18 cellular contexts compared by ENCODE assay signal in the genomic region with DNA sequence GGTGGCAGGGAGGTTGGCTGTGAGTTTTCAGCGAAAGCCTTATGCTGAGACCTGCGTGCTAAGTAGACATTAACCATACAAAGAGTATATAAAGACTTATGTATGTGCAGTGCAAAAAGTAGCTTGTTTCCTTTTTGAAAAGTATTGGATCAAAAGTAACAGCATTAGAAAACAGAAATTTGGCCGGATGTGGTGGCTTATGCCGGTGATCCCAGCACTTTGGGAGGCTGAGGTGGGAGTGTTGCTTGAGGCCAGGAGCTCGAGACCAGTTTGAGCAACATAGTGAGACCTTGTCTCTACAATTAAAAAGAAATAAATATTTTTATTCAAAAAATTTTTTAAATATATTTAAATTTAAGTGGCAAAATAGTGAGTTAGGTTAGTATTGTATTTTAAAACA. TPM values are rescaled to one million over a fixed set of nuclear protein-coding genes. Genes with fewer than 3 reads are reported as not detected.
DNase-seq lines count a peak whose midpoint lies in the region; TF ChIP-seq lines count a peak whose summit lies in the region.
"Had no signal": no experiment of that assay in that cellular context is flagged by ENCODE, and none has a peak within 500 bp of the region (broad histone marks: within the 10 kb centered on the region; RNA-seq: fewer than 3 reads in every experiment).

No MANE protein-coding gene starts in this region.

- H3K27ac ChIP-seq in BLaER1 treated with 17β-estradiol and CSF1 and Interleukin-3, amounts not matched to agents 10 nM and 100 nM, result no peak overlapping the region
- no peak overlapping the region for H3K27ac ChIP-seq in GM23248
- no peak overlapping the region for H3K27ac ChIP-seq in prostate gland

- H3K4me3 Mint-ChIP-seq in mesothelial cell of epicardium, result peak overlapping the region; percentile 30

- H3K79me2 ChIP-seq in GM23248 (ENCODE audit: insufficient read depth), result peaks cover 50% of the 10 kb centered on the region

- no peak overlapping the region for H3K27ac Mint-ChIP-seq in mesothelial cell of epicardium
- H3K27ac Mint-ChIP-seq: H9 had no signal

- TF ChIP-seq POLR2A in prostate gland (IDR thresholded peaks at IDR 0.05), result no peak

- H3K9me3 ChIP-seq in BLaER1 treated with 17β-estradiol and CSF1 and Interleukin-3, amounts not matched to agents 10 nM and 100 nM (replicated peaks in 1 of 11), result no peaks in the 10 kb centered on the region
- H3K9me3 ChIP-seq in GM23248 (ENCODE audit: low read depth), result no peaks in the 10 kb centered on the region
- H3K9me3 ChIP-seq in NT2/D1 (ENCODE audit: insufficient read depth, low read length), result no peaks in the 10 kb centered on the region
- no peaks in the 10 kb centered on the region for H3K9me3 ChIP-seq in prostate gland
- H3K9me3 ChIP-seq: MG63 had no signal

- peaks cover 0 to 5% (median 0%) of the 10 kb centered on the region in 11 experiments; a peak in 2 of 22 replicates for H4K20me1 ChIP-seq in BLaER1 treated with 17β-estradiol and CSF1 and Interleukin-3, amounts not matched to agents 10 nM and 100 nM
- no peaks in the 10 kb centered on the region for H4K20me1 ChIP-seq in GM23248 (ENCODE audit: insufficient read depth)

- intact Hi-C loops in prostate gland (cut with DNase I), result no loop called here

- peaks cover 14 to 61% (median 40%) of the 10 kb centered on the region in 11 experiments for H3K36me3 ChIP-seq in BLaER1 treated with 17β-estradiol and CSF1 and Interleukin-3, amounts not matched to agents 10 nM and 100 nM
- peaks cover 21% of the 10 kb centered on the region for H3K36me3 ChIP-seq in GM23248 (ENCODE audit: low read depth)
- H3K36me3 ChIP-seq in NT2/D1 (ENCODE audit: insufficient read depth, insufficient read length, low read length), result peaks cover 58% of the 10 kb centered on the region
- no peaks in the 10 kb centered on the region for H3K36me3 ChIP-seq in prostate gland

- no peak for TF ChIP-seq CTCF in mesothelial cell of epicardium (IDR thresholded peaks at IDR 0.05; ENCODE audit: unreplicated experiment)
- no peak for TF ChIP-seq CTCF in prostate gland (IDR thresholded peaks at IDR 0.05)

- in situ Hi-C loops in GM23248 (cut with MboI), result loop anchor here (25.0 kb wide), 1 partner anchor 311 kb away; no protein-coding TSS in a partner anchor

- H3K4me1 ChIP-seq in BLaER1 treated with 17β-estradiol and CSF1 and Interleukin-3, amounts not matched to agents 10 nM and 100 nM, result peaks cover 9 to 36% (median 27%) of the 10 kb centered on the region in 10 experiments
- peaks cover 22% of the 10 kb centered on the region for H3K4me1 ChIP-seq in GM23248 (ENCODE audit: insufficient read depth)
- H3K4me1 ChIP-seq in NT2/D1 (ENCODE audit: insufficient read depth, insufficient read length), result no peaks in the 10 kb centered on the region
- no peaks in the 10 kb centered on the region for H3K4me1 ChIP-seq in prostate gland (replicated peaks)

- no peak overlapping the region for H3K4me3 ChIP-seq in BLaER1 treated with 17β-estradiol and CSF1 and Interleukin-3, amounts not matched to agents 10 nM and 100 nM
- H3K4me3 ChIP-seq in GM23248, result no peak overlapping the region
- no peak overlapping the region for H3K4me3 ChIP-seq in NT2/D1 (ENCODE audit: insufficient read length, low read depth)
- no peak overlapping the region for H3K4me3 ChIP-seq in prostate gland
- H3K4me3 ChIP-seq: MG63 had no signal

- H3K36me3 Mint-ChIP-seq in mesothelial cell of epicardium, result peaks cover 16% of the 10 kb centered on the region

- no peaks in the 10 kb centered on the region for H3K9me3 Mint-ChIP-seq in mesothelial cell of epicardium
- H3K9me3 Mint-ChIP-seq: H9 had no signal

- H3K9me2 ChIP-seq in GM23248 (ENCODE audit: insufficient read depth), result no peaks in the 10 kb centered on the region

- WGBS in GM23248 (ENCODE audit: low coverage in 1 of 2, low lambda C conversion rate in 2 of 2, missing lambda C conversion rate in 2 of 2), 2 experiments, result 89 to 93% methylated on average over 5 of the region's 5 CpGs
- 96% methylated on average over 5 of the region's 5 CpGs for WGBS in prostate gland

- peak overlapping the region in 1 of 11 experiments; percentile 24; a peak in 3 of 22 replicates for H3K9ac ChIP-seq in BLaER1 treated with 17β-estradiol and CSF1 and Interleukin-3, amounts not matched to agents 10 nM and 100 nM
- H3K9ac ChIP-seq in GM23248, result no peak overlapping the region
- peak overlapping the region; percentile 18 for H3K9ac ChIP-seq in NT2/D1 (ENCODE audit: insufficient read length, low read depth)

- H3F3A ChIP-seq in GM23248 (ENCODE audit: insufficient read depth), result no peaks in the 10 kb centered on the region; the same call in 1 of the 2 replicates

- peak overlapping the region in 8 of 11 experiments; percentile 23 to 88 (median 82); a peak in 11 of 22 replicates for H3K4me2 ChIP-seq in BLaER1 treated with 17β-estradiol and CSF1 and Interleukin-3, amounts not matched to agents 10 nM and 100 nM
- peak overlapping the region; percentile 83 for H3K4me2 ChIP-seq in GM23248 (ENCODE audit: unreplicated experiment)

- no peaks in the 10 kb centered on the region for H3K27me3 ChIP-seq in BLaER1 treated with 17β-estradiol and CSF1 and Interleukin-3, amounts not matched to agents 10 nM and 100 nM
- H3K27me3 ChIP-seq in GM23248 (replicated peaks; ENCODE audit: insufficient read depth) (no peaks in the 10 kb centered on the region), NT2/D1 (ENCODE audit: insufficient read depth, insufficient read length) (no peaks in the 10 kb centered on the region), prostate gland (replicated peaks; ENCODE audit: insufficient read depth) (no peaks in the 10 kb centered on the region)
- H3K27me3 ChIP-seq: MG63 had no signal

- no peak overlapping the region for H2AFZ ChIP-seq in GM23248

- H3K4me1 Mint-ChIP-seq in mesothelial cell of epicardium, result peaks cover 24% of the 10 kb centered on the region

- H3K27me3 Mint-ChIP-seq in mesothelial cell of epicardium (ENCODE audit: low read depth), result no peaks in the 10 kb centered on the region

- DNase-seq in GM23248, result no peak
- DNase-seq in NT2/D1 (ENCODE audit: low read depth, low spot score), result no peak
- DNase-seq in mesothelial cell of epicardium (ENCODE audit: low spot score in 2 of 2, unreplicated experiment in 2 of 2), result no peak
- DNase-seq in occipital lobe (lab: John Stamatoyannopoulos, UW), result no peak
- no peak for DNase-seq in NOMO-1 treated with DMSO at 0.1 percent for 48 hours (lab: John Stamatoyannopoulos, UW; ENCODE audit: unreplicated experiment)
- no peak for DNase-seq in prostate gland (ENCODE audit: low spot score)
- no peak for DNase-seq in anterior cingulate cortex (lab: John Stamatoyannopoulos, UW)
- DNase-seq: C1 segment of cervical spinal cord, COR-L47, DMS153, H9, MG63, NCI-H1105, NCI-H187 treated with DMSO at 0.1 percent for 48 hours, NCI-H446 treated with DMSO at 0.1 percent for 48 hours, NCI-H774, SHP77 had no signal

RNA-seq across cellular contexts. Expression of a gene that starts 2.2 kb away (rescaled TPM):
- 9.7 and 17.4 TPM in 2 replicates for total RNA-seq in GM23248 (2014; rRNA removed; shearing (Covaris generic))
- 25.5 and 25.8 TPM in 2 replicates for polyA plus RNA-seq in GM23248 (2016; fragmentation: Nextera tagmentation; extraction: Ambion mirVana)
- total RNA-seq in mesothelial cell of epicardium (38.1 to 43.3 TPM (median 42.5 TPM) in 3 replicates), occipital lobe (41.5 TPM), prostate gland (10 to 100 TPM in 1 of 2 donors, 1 to 10 TPM in 1; 6.5 to 11.0 TPM)

RNA-seq across cellular contexts. Expression of a gene that starts 2.2 kb away (rescaled TPM):
- total RNA-seq in GM23248 (2014; rRNA removed; shearing (Covaris generic)), result 10.7 and 13.0 TPM in 2 replicates
- polyA plus RNA-seq in GM23248 (2016; fragmentation: Nextera tagmentation; extraction: Ambion mirVana), result 11.7 and 12.3 TPM in 2 replicates
- total RNA-seq in mesothelial cell of epicardium (22.0 to 25.3 TPM (median 22.7 TPM) in 3 replicates), occipital lobe (42.6 TPM), prostate gland (1 to 10 TPM; 4.7 to 9.5 TPM)
